In genomic region chr22:45731041-45731797, GRCh38 we compare ENCODE assay signal across 1 cellular context.
TF ChIP-seq lines count a peak whose summit lies in the region.

No MANE protein-coding gene starts in this region.

TF ChIP-seq in WTC11, 78 proteins besides CTCF, POLR2A, EP300 and RAD21 (continued from another document):
- TF ChIP-seq ZNF281 (CRISPR knock-in tag; IDR thresholded peaks at IDR 0.05) (no peak), GTF2I (CRISPR knock-in tag; conservative IDR thresholded peaks at IDR 0.05) (no peak), ETV6 (CRISPR knock-in tag; IDR thresholded peaks at IDR 0.05) (no peak), FOXP4 (CRISPR knock-in tag; IDR thresholded peaks at IDR 0.05) (no peak), GRHL2 (CRISPR knock-in tag; IDR thresholded peaks at IDR 0.05; ENCODE audit: insufficient replicate concordance, severe bottlenecking) (no peak), ESRRA (CRISPR knock-in tag; IDR thresholded peaks at IDR 0.05; ENCODE audit: borderline replicate concordance) (no peak), ATF1 (CRISPR knock-in tag; IDR thresholded peaks at IDR 0.05) (no peak)
